In the genomic region with DNA sequence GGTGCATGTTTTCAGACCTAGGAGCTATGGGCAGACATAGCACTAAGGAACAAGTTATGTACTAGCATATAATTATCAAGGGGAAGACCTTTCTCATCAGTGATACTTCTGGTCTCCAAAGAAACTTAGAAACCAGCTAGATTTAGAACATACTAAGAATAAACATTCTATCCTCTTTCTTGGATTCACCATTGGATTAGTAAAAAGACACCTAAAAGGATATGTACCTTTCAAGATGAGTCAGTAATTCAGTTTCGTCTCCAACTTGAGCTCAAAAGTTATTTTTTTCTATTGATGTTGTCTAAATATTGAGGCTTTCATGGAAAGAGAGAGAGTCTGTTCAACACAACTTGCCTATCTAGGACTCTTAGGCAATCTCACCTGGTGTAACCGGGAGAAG, we compare ENCODE assay signal across 31 cellular contexts.
"Had no signal": no experiment of that assay in that cellular context is flagged by ENCODE, and none has a peak within 500 bp of the region (broad histone marks: within the 10 kb centered on the region; RNA-seq: fewer than 3 reads in every experiment).

No MANE protein-coding gene starts in this region.

- H3K4me3 ChIP-seq: adrenal gland, body of pancreas, esophagus muscularis mucosa, gastrocnemius medialis, heart left ventricle, hepatocyte had no signal

- H3K4me1 ChIP-seq: adrenal gland, body of pancreas, esophagus muscularis mucosa, foreskin keratinocyte, gastrocnemius medialis, heart left ventricle had no signal

- DNase-seq: activated CD4-positive, alpha-beta T cell treated with anti-CD3 and anti-CD28 coated beads for 4 hours; activated CD4-positive, alpha-beta T cell treated with anti-CD3 and anti-CD28 coated beads, Interleukin-2, amount 10 ng/mL, durations not matched to agents 7 days and 5 days; activated CD4-positive, alpha-beta T cell treated with anti-CD3 and anti-CD28 coated beads, Interleukin-2, amount 50 U/mL, for 48 hours; activated CD4-positive, CD25-positive, alpha-beta regulatory T cell; activated CD4-positive, CD25-positive, alpha-beta regulatory T cell treated with anti-CD3 and anti-CD28 coated beads, Interleukin-2, amount 50 U/mL, for 72 hours; activated CD8-positive, alpha-beta memory T cell treated with anti-CD3 and anti-CD28 coated beads, Interleukin-2, amount 50 U/mL, for 48 hours; activated effector memory CD4-positive, alpha-beta T cell treated with Interleukin-2 at 50 U/mL for 16 hours; activated gamma-delta T cell treated with Interleukin-2 at 50 U/mL for 16 hours; activated naive CD4-positive, alpha-beta T cell treated with Interleukin-2 at 50 U/mL for 16 hours; activated naive CD8-positive, alpha-beta T cell treated with anti-CD3 and anti-CD28 coated beads for 36 hours; activated naive CD8-positive, alpha-beta T cell treated with anti-CD3 and anti-CD28 coated beads, Interleukin-2, amount 50 U/mL, for 24 hours; activated T-cell treated with anti-CD3 and anti-CD28 coated beads for 4 hours; activated T-cell treated with anti-CD3 and anti-CD28 coated beads, Interleukin-2, amount 50 U/mL, for 24 hours; activated T-cell treated with anti-CD3 and anti-CD28 coated beads, Interleukin-2, amount 50 U/mL, for 72 hours; amygdala; aorta; body of pancreas; caudate nucleus; cortex of kidney; dermis blood vessel endothelial cell; effector CD4-positive, alpha-beta T cell; effector memory CD8-positive, alpha-beta T cell; erythroblast; foreskin keratinocyte; gastrocnemius medialis; glutamatergic neuron; heart left ventricle; T-helper 2 cell had no signal

- ATAC-seq: activated naive CD8-positive, alpha-beta T cell treated with anti-CD3 and anti-CD28 coated beads, Interleukin-2, amount 50 U/mL, for 24 hours; activated T-cell treated with anti-CD3 and anti-CD28 coated beads, Interleukin-2, amount 50 U/mL, for 72 hours; body of pancreas; effector memory CD8-positive, alpha-beta T cell; foreskin keratinocyte; gastrocnemius medialis; heart left ventricle had no signal

- H3K4me3 Mint-ChIP-seq: activated CD4-positive, alpha-beta T cell treated with anti-CD3 and anti-CD28 coated beads, Interleukin-2, amount 10 ng/mL, durations not matched to agents 7 days and 5 days; activated naive CD8-positive, alpha-beta T cell treated with anti-CD3 and anti-CD28 coated beads for 36 hours; activated naive CD8-positive, alpha-beta T cell treated with anti-CD3 and anti-CD28 coated beads, Interleukin-2, amount 50 U/mL, for 24 hours; activated T-cell treated with anti-CD3 and anti-CD28 coated beads, Interleukin-2, amount 50 U/mL, for 24 hours; activated T-cell treated with anti-CD3 and anti-CD28 coated beads, Interleukin-2, amount 50 U/mL, for 72 hours; effector memory CD8-positive, alpha-beta T cell had no signal

- H3K27me3 Mint-ChIP-seq: activated CD4-positive, alpha-beta T cell treated with anti-CD3 and anti-CD28 coated beads, Interleukin-2, amount 10 ng/mL, durations not matched to agents 7 days and 5 days; activated naive CD8-positive, alpha-beta T cell treated with anti-CD3 and anti-CD28 coated beads for 36 hours; activated naive CD8-positive, alpha-beta T cell treated with anti-CD3 and anti-CD28 coated beads, Interleukin-2, amount 50 U/mL, for 24 hours; activated T-cell treated with anti-CD3 and anti-CD28 coated beads, Interleukin-2, amount 50 U/mL, for 24 hours; effector memory CD8-positive, alpha-beta T cell had no signal

- H2AFZ ChIP-seq: hepatocyte had no signal

- H3K27ac Mint-ChIP-seq: activated CD4-positive, alpha-beta T cell treated with anti-CD3 and anti-CD28 coated beads, Interleukin-2, amount 10 ng/mL, durations not matched to agents 7 days and 5 days; activated naive CD8-positive, alpha-beta T cell treated with anti-CD3 and anti-CD28 coated beads for 36 hours; activated naive CD8-positive, alpha-beta T cell treated with anti-CD3 and anti-CD28 coated beads, Interleukin-2, amount 50 U/mL, for 24 hours had no signal

- H3K27me3 ChIP-seq: adrenal gland, body of pancreas, esophagus muscularis mucosa, foreskin keratinocyte, gastrocnemius medialis, heart left ventricle, hepatocyte had no signal

- H3K9me3 Mint-ChIP-seq: activated CD4-positive, alpha-beta T cell treated with anti-CD3 and anti-CD28 coated beads, Interleukin-2, amount 10 ng/mL, durations not matched to agents 7 days and 5 days; activated naive CD8-positive, alpha-beta T cell treated with anti-CD3 and anti-CD28 coated beads for 36 hours; activated naive CD8-positive, alpha-beta T cell treated with anti-CD3 and anti-CD28 coated beads, Interleukin-2, amount 50 U/mL, for 24 hours; activated T-cell treated with anti-CD3 and anti-CD28 coated beads, Interleukin-2, amount 50 U/mL, for 24 hours; activated T-cell treated with anti-CD3 and anti-CD28 coated beads, Interleukin-2, amount 50 U/mL, for 72 hours; effector memory CD8-positive, alpha-beta T cell had no signal

- H3K79me2 ChIP-seq: hepatocyte had no signal

- H3K4me2 ChIP-seq: hepatocyte had no signal

- H3K9me3 ChIP-seq: adrenal gland, body of pancreas, esophagus muscularis mucosa, gastrocnemius medialis, heart left ventricle had no signal

- H3K27ac ChIP-seq: adrenal gland, body of pancreas, esophagus muscularis mucosa, foreskin keratinocyte, gastrocnemius medialis, heart left ventricle, hepatocyte had no signal
